Comparison of ENCODE assay signal across 29 cellular contexts in genomic region chr4:45897934-45898585, GRCh38.
"Had no signal": no experiment of that assay in that cellular context is flagged by ENCODE, and none has a peak within 500 bp of the region (broad histone marks: within the 10 kb centered on the region; RNA-seq: fewer than 3 reads in every experiment).

No MANE protein-coding gene starts in this region.

- H3K36me3 ChIP-seq: adrenal gland, breast epithelium had no signal

- H3K27me3 ChIP-seq: adrenal gland, body of pancreas, breast epithelium had no signal

- H3K9me3 ChIP-seq: adrenal gland, body of pancreas had no signal

- H3K27ac ChIP-seq: adrenal gland, body of pancreas, breast epithelium had no signal

- DNase-seq: activated CD4-positive, alpha-beta T cell treated with anti-CD3 and anti-CD28 coated beads for 36 hours; activated CD4-positive, alpha-beta T cell treated with anti-CD3 and anti-CD28 coated beads, Interleukin-2, amount 10 ng/mL, durations not matched to agents 7 days and 5 days; activated CD4-positive, alpha-beta T cell treated with anti-CD3 and anti-CD28 coated beads, Interleukin-2, amount 50 U/mL, for 48 hours; activated CD8-positive, alpha-beta T cell treated with anti-CD3 and anti-CD28 coated beads, Interleukin-2, amount 10 ng/mL, durations not matched to agents 7 days and 5 days; activated gamma-delta T cell treated with Interleukin-2 at 50 U/mL for 16 hours; activated naive CD4-positive, alpha-beta T cell treated with anti-CD3 and anti-CD28 coated beads for 36 hours; activated T-cell treated with anti-CD3 and anti-CD28 coated beads, Interleukin-2, amount 50 U/mL, for 24 hours; adrenal gland; body of pancreas; KBM-7; NCI-H1092; NCI-H1417; NCI-H146; NCI-H187; NCI-H2029 treated with DMSO at 0.1 percent for 48 hours; NCI-H2107; NCI-H2171; NCI-H510A; NCI-H526; NCI-H748 treated with DMSO at 0.1 percent for 48 hours; Right ventricle myocardium superior; SW 1271; T-helper 1 cell; T-helper 2 cell; T-helper 9 cell had no signal

- H3K4me1 ChIP-seq: adrenal gland, body of pancreas, breast epithelium had no signal

- ATAC-seq: activated CD4-positive, alpha-beta T cell treated with anti-CD3 and anti-CD28 coated beads for 36 hours; activated CD4-positive, CD25-positive, alpha-beta regulatory T cell treated with anti-CD3 and anti-CD28 coated beads, Interleukin-2, amount 50 U/mL, for 24 hours; activated CD8-positive, alpha-beta T cell treated with anti-CD3 and anti-CD28 coated beads, Interleukin-2, amount 10 ng/mL, durations not matched to agents 7 days and 5 days; activated naive CD4-positive, alpha-beta T cell treated with anti-CD3 and anti-CD28 coated beads, Interleukin-2, amount 50 U/mL, for 72 hours; body of pancreas; WTC11 had no signal

- H3K4me3 ChIP-seq: adrenal gland, body of pancreas, breast epithelium had no signal
